Comparison of ENCODE assay signal across 9 cellular contexts in the genomic region with DNA sequence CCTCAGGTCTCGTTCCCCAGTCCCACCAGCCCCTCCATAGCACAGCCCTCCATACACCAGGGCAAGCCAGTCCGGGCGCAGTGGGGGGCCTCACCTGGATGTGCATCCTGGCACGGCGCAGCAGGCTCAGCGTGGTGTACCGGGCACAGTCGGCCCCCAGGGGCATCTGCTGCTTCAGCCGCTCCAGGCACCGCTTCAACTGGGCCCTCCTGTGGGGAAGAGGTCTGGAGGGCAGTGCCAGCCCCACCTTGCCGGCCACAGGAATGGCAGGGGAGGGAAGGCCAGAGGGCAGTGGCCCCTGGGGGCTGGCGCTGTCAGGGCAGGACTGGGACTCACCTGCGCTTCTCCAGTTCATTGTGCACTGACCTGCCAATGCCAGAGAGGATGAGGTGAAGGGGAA. TPM values are rescaled to one million over a fixed set of nuclear protein-coding genes. Genes with fewer than 3 reads are reported as not detected.
DNase-seq lines count a peak whose midpoint lies in the region; ATAC-seq, FAIRE-seq and TF ChIP-seq lines count a peak whose summit lies in the region.
"Had no signal": no experiment of that assay in that cellular context is flagged by ENCODE, and none has a peak within 500 bp of the region (broad histone marks: within the 10 kb centered on the region; RNA-seq: fewer than 3 reads in every experiment).

No MANE protein-coding gene starts in this region.

- POLR2A ChIA-PET in OCI-LY7 (lab: Charles Lee) = interaction anchor here (0.5 to 1.7 kb wide), 8 partner anchors 9 to 296 kb away, joined by 3 to 5 read pairs (median 3); partner anchors contain the start of gene LMAN2

- peaks cover 60% of the 10 kb centered on the region for H3K4me1 Mint-ChIP-seq in activated CD8-positive, alpha-beta memory T cell treated with anti-CD3 and anti-CD28 coated beads, Interleukin-2, amount 10 ng/mL, durations not matched to agents 7 days and 5 days

- peak overlapping the region; percentile 94 for H3K4me3 ChIP-seq in OCI-LY7 (ENCODE audit: low read depth, low read length, poor library complexity, severe bottlenecking)
- H3K4me3 ChIP-seq in fibroblast of mammary gland (ENCODE audit: control insufficient read depth, low read depth, low read length) = peak overlapping the region; percentile 71
- no peak overlapping the region for H3K4me3 ChIP-seq in smooth muscle cell

- no peak for FAIRE-seq in urothelium cell line (lab: Jason Lieb, UNC)
- no peak for FAIRE-seq in GM19239 (lab: Jason Lieb, UNC)

- peaks cover 33% of the 10 kb centered on the region for H3K36me3 Mint-ChIP-seq in activated CD8-positive, alpha-beta memory T cell treated with anti-CD3 and anti-CD28 coated beads, Interleukin-2, amount 10 ng/mL, durations not matched to agents 7 days and 5 days

- DNase-seq in activated CD8-positive, alpha-beta memory T cell treated with anti-CD3 and anti-CD28 coated beads, Interleukin-2, amount 10 ng/mL, durations not matched to agents 7 days and 5 days = no peak
- no peak for DNase-seq in activated CD8-positive, alpha-beta memory T cell treated with anti-CD3 and anti-CD28 coated beads for 24 hours
- DNase-seq in OCI-LY7 (ENCODE audit: low spot score) (no peak), fibroblast of mammary gland (ENCODE audit: low read depth) (no peak), smooth muscle cell (lab: John Stamatoyannopoulos, UW; ENCODE audit: unreplicated experiment) (no peak), urothelium cell line (ENCODE audit: low spot score) (no peak), NCI-H1436 (lab: John Stamatoyannopoulos, UW) (no peak), GM19239 (ENCODE audit: insufficient read length, low spot score) (no peak)

- no peak overlapping the region for H3K9ac ChIP-seq in smooth muscle cell (ENCODE audit: low read depth)

- H2AFZ ChIP-seq in OCI-LY7 (ENCODE audit: low read length) = no peak overlapping the region
- H2AFZ ChIP-seq in smooth muscle cell (ENCODE audit: low read depth) = no peak overlapping the region

- TF ChIP-seq CTCF in OCI-LY7 (conservative IDR thresholded peaks at IDR 0.05; ENCODE audit: low read length) (no peak), fibroblast of mammary gland (conservative IDR thresholded peaks at IDR 0.05; ENCODE audit: control insufficient read depth, insufficient read depth, low read depth, low read length) (no peak), smooth muscle cell (IDR thresholded peaks at IDR 0.05; ENCODE audit: borderline replicate concordance, insufficient read depth, poor library complexity, severe bottlenecking) (no peak)

- over 99% methylated on average over 13 of the region's 13 CpGs for WGBS in smooth muscle cell (ENCODE audit: low lambda C conversion rate)

- intact Hi-C loops in OCI-LY7 (cut with micrococcal nuclease; ENCODE audit: unreplicated experiment) = loop anchor here (5.0 kb wide), 2 partner anchors 197 to 238 kb away; partner anchors contain the start of gene DOK3

- H3K27me3 Mint-ChIP-seq in activated CD8-positive, alpha-beta memory T cell treated with anti-CD3 and anti-CD28 coated beads, Interleukin-2, amount 10 ng/mL, durations not matched to agents 7 days and 5 days = no peaks in the 10 kb centered on the region

- BruUV-seq in OCI-LY7 (replicated peaks; lab: Mats Ljungman, UMichigan) = no TSS peak

- H3K79me2 ChIP-seq in OCI-LY7 (ENCODE audit: insufficient read depth, low read depth, low read length) (peaks cover 20% of the 10 kb centered on the region), smooth muscle cell (ENCODE audit: low read depth) (peaks cover 5% of the 10 kb centered on the region)

- CTCF ChIA-PET in activated CD8-positive, alpha-beta memory T cell treated with anti-CD3 and anti-CD28 coated beads, Interleukin-2, amount 10 ng/mL, durations not matched to agents 7 days and 5 days (lab: Charles Lee) = interaction anchor here (0.6 to 8.1 kb wide), 44 partner anchors 10 to 287 kb away, joined by 3 to 79 read pairs (median 5); partner anchors contain the start of genes F12, GRK6, LMAN2 and PDLIM7
- CTCF ChIA-PET in OCI-LY7 (lab: Charles Lee; ENCODE audit: unreplicated experiment) = interaction anchor here (0.5 to 1.9 kb wide), 4 partner anchors 9 to 77 kb away, joined by 3 to 6 read pairs (median 4); partner anchors contain the start of gene LMAN2

- H3K9me2 ChIP-seq in OCI-LY7 (ENCODE audit: insufficient read depth, low read length) = no peaks in the 10 kb centered on the region

- no peak for ATAC-seq in activated CD8-positive, alpha-beta memory T cell treated with anti-CD3 and anti-CD28 coated beads, Interleukin-2, amount 10 ng/mL, durations not matched to agents 7 days and 5 days

- H3K27ac ChIP-seq in OCI-LY7 (ENCODE audit: low read depth, low read length, poor library complexity, severe bottlenecking) (peak overlapping the region; percentile 92), smooth muscle cell (ENCODE audit: low read depth) (no peak overlapping the region)

- H3K9me3 Mint-ChIP-seq in activated CD8-positive, alpha-beta memory T cell treated with anti-CD3 and anti-CD28 coated beads, Interleukin-2, amount 10 ng/mL, durations not matched to agents 7 days and 5 days (ENCODE audit: low read depth) = no peaks in the 10 kb centered on the region

- H3K4me3 Mint-ChIP-seq in activated CD8-positive, alpha-beta memory T cell treated with anti-CD3 and anti-CD28 coated beads, Interleukin-2, amount 10 ng/mL, durations not matched to agents 7 days and 5 days = peak overlapping the region; percentile 97

- peaks cover 50% of the 10 kb centered on the region for H3K36me3 ChIP-seq in OCI-LY7 (ENCODE audit: insufficient read depth, low read length)
- H3K36me3 ChIP-seq in smooth muscle cell (ENCODE audit: low read depth) = no peaks in the 10 kb centered on the region

- H4K20me1 ChIP-seq in OCI-LY7 (ENCODE audit: insufficient read depth, low read length) (peaks cover 19% of the 10 kb centered on the region; the same call in 1 of the 2 replicates), smooth muscle cell (ENCODE audit: low read depth) (peaks cover 45% of the 10 kb centered on the region)

- H3F3A ChIP-seq in smooth muscle cell (ENCODE audit: low read depth) = no peaks in the 10 kb centered on the region

- no peaks in the 10 kb centered on the region for H3K27me3 ChIP-seq in smooth muscle cell (ENCODE audit: low read depth)
- H3K27me3 ChIP-seq: heart right ventricle had no signal

- H3K27ac Mint-ChIP-seq in activated CD8-positive, alpha-beta memory T cell treated with anti-CD3 and anti-CD28 coated beads, Interleukin-2, amount 10 ng/mL, durations not matched to agents 7 days and 5 days = no peak overlapping the region

- H3K4me1 ChIP-seq in OCI-LY7 (ENCODE audit: insufficient read depth, low read length, poor library complexity, severe bottlenecking) = peaks cover 64% of the 10 kb centered on the region
- no peaks in the 10 kb centered on the region for H3K4me1 ChIP-seq in smooth muscle cell (ENCODE audit: low read depth)

- peak overlapping the region; percentile 86 for H3K4me2 ChIP-seq in OCI-LY7 (ENCODE audit: low read length)
- peak overlapping the region; percentile 96 for H3K4me2 ChIP-seq in smooth muscle cell

- H3K9me3 ChIP-seq in OCI-LY7 (ENCODE audit: low read length) = no peaks in the 10 kb centered on the region
- H3K9me3 ChIP-seq in smooth muscle cell (replicated peaks; ENCODE audit: low read depth) = no peaks in the 10 kb centered on the region
- H3K9me3 ChIP-seq: heart right ventricle had no signal

RNA-seq across cellular contexts. Expression of gene MXD3, which starts 1.4 kb away (rescaled TPM):
- 100 to 1,000 TPM in 1 of 2 experiments, 10 to 100 TPM in 1; 60.2 to 117 TPM for total RNA-seq in activated CD8-positive, alpha-beta memory T cell treated with anti-CD3 and anti-CD28 coated beads, Interleukin-2, amount 10 ng/mL, durations not matched to agents 7 days and 5 days
- 109 and 130 TPM in 2 replicates for total RNA-seq in OCI-LY7 (2014; rRNA removed; shearing (Covaris generic))
- 81.3 and 105 TPM in 2 replicates for total RNA-seq in OCI-LY7 (2022)
- 8.6 and 16.9 TPM in 2 replicates for total RNA-seq in smooth muscle cell
- 14.9 and 15.6 TPM in 2 replicates for polyA plus RNA-seq in smooth muscle cell

RNA-seq across cellular contexts. Expression of gene PRELID1, which starts 6.7 kb away (rescaled TPM):
- 100 to 1,000 TPM; 173 to 228 TPM for total RNA-seq in activated CD8-positive, alpha-beta memory T cell treated with anti-CD3 and anti-CD28 coated beads, Interleukin-2, amount 10 ng/mL, durations not matched to agents 7 days and 5 days
- 217 and 249 TPM in 2 replicates for total RNA-seq in OCI-LY7 (2014; rRNA removed; shearing (Covaris generic))
- 203 and 232 TPM in 2 replicates for total RNA-seq in OCI-LY7 (2022)
- 132 and 197 TPM in 2 replicates for total RNA-seq in smooth muscle cell
- polyA plus RNA-seq in smooth muscle cell = 264 and 268 TPM in 2 replicates

RNA-seq across cellular contexts. Expression of gene RAB24, which starts 6.8 kb away (rescaled TPM):
- 10 to 100 TPM; 40.5 to 50.8 TPM for total RNA-seq in activated CD8-positive, alpha-beta memory T cell treated with anti-CD3 and anti-CD28 coated beads, Interleukin-2, amount 10 ng/mL, durations not matched to agents 7 days and 5 days
- total RNA-seq in OCI-LY7 (2014; rRNA removed; shearing (Covaris generic)) = 25.8 and 43.1 TPM in 2 replicates
- total RNA-seq in OCI-LY7 (2022) (31.3 and 36.1 TPM in 2 replicates), smooth muscle cell (15.3 and 41.8 TPM in 2 replicates)
- 46.4 and 49.5 TPM in 2 replicates for polyA plus RNA-seq in smooth muscle cell

RNA-seq across cellular contexts. Expression of gene LMAN2, which starts 41.1 kb away (rescaled TPM):
- total RNA-seq in activated CD8-positive, alpha-beta memory T cell treated with anti-CD3 and anti-CD28 coated beads, Interleukin-2, amount 10 ng/mL, durations not matched to agents 7 days and 5 days = 100 to 1,000 TPM; 133 to 140 TPM
- total RNA-seq in OCI-LY7 (2014; rRNA removed; shearing (Covaris generic)) = 144 and 151 TPM in 2 replicates
- total RNA-seq in OCI-LY7 (2022) (103 and 116 TPM in 2 replicates), smooth muscle cell (178 and 241 TPM in 2 replicates)
- 236 and 253 TPM in 2 replicates for polyA plus RNA-seq in smooth muscle cell

RNA-seq across cellular contexts. Expression of gene RGS14, which starts 47.4 kb away (rescaled TPM):
- 10 to 100 TPM; 52.3 to 93.0 TPM for total RNA-seq in activated CD8-positive, alpha-beta memory T cell treated with anti-CD3 and anti-CD28 coated beads, Interleukin-2, amount 10 ng/mL, durations not matched to agents 7 days and 5 days
- total RNA-seq in OCI-LY7 (2014; rRNA removed; shearing (Covaris generic)) = 33.0 and 43.3 TPM in 2 replicates
- total RNA-seq in OCI-LY7 (2022) = 41.7 and 46.3 TPM in 2 replicates
- 6.0 and 38.5 TPM in 2 replicates for total RNA-seq in smooth muscle cell
- 23.3 and 23.8 TPM in 2 replicates for polyA plus RNA-seq in smooth muscle cell
